23 cellular contexts compared by ENCODE assay signal in genomic region chr12:132247718-132248438, GRCh38.
"Had no signal": no experiment of that assay in that cellular context is flagged by ENCODE, and none has a peak within 500 bp of the region (broad histone marks: within the 10 kb centered on the region; RNA-seq: fewer than 3 reads in every experiment).

No MANE protein-coding gene starts in this region.

- ATAC-seq: activated CD4-positive, alpha-beta T cell treated with anti-CD3 and anti-CD28 coated beads for 36 hours; mucosa of descending colon; WTC11 had no signal

- H3K4me1 Mint-ChIP-seq: WTC11 had no signal

- H3K27ac ChIP-seq: coronary artery, heart left ventricle, parathyroid adenoma, thyroid gland, uterus had no signal

- H3K4me3 ChIP-seq: coronary artery, heart left ventricle, mucosa of descending colon, thyroid gland, uterus had no signal

- H3K36me3 ChIP-seq: heart left ventricle, thyroid gland, uterus had no signal

- H3K9me3 Mint-ChIP-seq: central memory CD8-positive, alpha-beta T cell had no signal

- DNase-seq: activated CD4-positive, alpha-beta T cell treated with anti-CD3 and anti-CD28 coated beads for 36 hours; activated CD4-positive, alpha-beta T cell treated with anti-CD3 and anti-CD28 coated beads, Interleukin-2, amount 50 U/mL, for 48 hours; activated gamma-delta T cell treated with Interleukin-2 at 50 U/mL for 16 hours; erythroblast; kidney glomerular epithelial cell; mesenchymal stem cell; naive B cell; stimulated activated CD4-positive, alpha-beta T cell treated with anti-CD3 and anti-CD28 coated beads, Interleukin-12 subunit alpha, Interleukin-12 subunit beta, amount 100 ng/mL, for 4 hours; stimulated activated CD4-positive, alpha-beta T cell treated with anti-CD3 and anti-CD28 coated beads, Interleukin-1b, Interleukin-23, amount 100 ng/mL, for 48 hours; stimulated activated CD8-positive, alpha-beta memory T cell treated with anti-CD3 and anti-CD28 coated beads, Interleukin-4, amount 100 ng/mL, for 48 hours; stimulated activated naive CD4-positive, alpha-beta T cell treated with Interleukin-2 at 50 U/mL for 16 hours; SW 1271; T-helper 2 cell; thyroid gland; uterus had no signal

- H3K36me3 Mint-ChIP-seq: activated naive CD8-positive, alpha-beta T cell; brain; naive B cell; WTC11 had no signal

- H3K4me1 ChIP-seq: heart left ventricle, parathyroid adenoma, thyroid gland, uterus had no signal

- H3K27me3 ChIP-seq: thyroid gland, uterus had no signal

- H3K27ac Mint-ChIP-seq: activated CD4-positive, alpha-beta T cell treated with anti-CD3 and anti-CD28 coated beads for 36 hours; activated naive CD8-positive, alpha-beta T cell; WTC11 had no signal

- H3K9me3 ChIP-seq: heart left ventricle, mucosa of descending colon, thyroid gland, uterus had no signal

- H3K4me3 Mint-ChIP-seq: activated CD4-positive, alpha-beta T cell treated with anti-CD3 and anti-CD28 coated beads for 36 hours; activated naive CD8-positive, alpha-beta T cell; central memory CD8-positive, alpha-beta T cell; naive B cell; WTC11 had no signal
